1 cellular context compared by ENCODE assay signal in the genomic region with DNA sequence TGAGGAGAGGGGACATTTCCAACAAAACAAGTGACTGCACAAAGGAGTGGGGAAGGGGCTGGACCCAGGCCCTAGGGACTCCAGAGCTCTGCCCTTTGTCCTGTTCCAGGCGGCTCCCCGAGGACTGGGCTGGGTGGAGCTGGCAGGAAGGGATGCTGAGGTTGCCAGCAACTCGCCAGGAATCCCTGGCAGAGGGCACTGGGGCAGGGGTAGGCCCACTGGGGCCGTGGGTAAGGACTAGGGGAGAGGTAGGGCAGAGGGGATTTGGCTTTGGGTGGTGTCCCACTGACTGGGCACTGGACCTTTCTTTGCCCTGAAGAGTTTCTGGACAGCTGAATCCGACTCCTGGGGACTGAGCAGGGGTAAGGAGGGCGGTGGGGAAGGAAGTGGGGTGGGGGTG.
TF ChIP-seq lines count a peak whose summit lies in the region.

No MANE protein-coding gene starts in this region.

TF ChIP-seq in HepG2, 621 proteins besides CTCF, POLR2A, EP300 and RAD21:
- no peak for TF ChIP-seq DNMT3B (CRISPR knock-in tag; conservative IDR thresholded peaks at IDR 0.05)
- TF ChIP-seq NFRKB (IDR thresholded peaks at IDR 0.05) = no peak
- TF ChIP-seq, protein P1, sequence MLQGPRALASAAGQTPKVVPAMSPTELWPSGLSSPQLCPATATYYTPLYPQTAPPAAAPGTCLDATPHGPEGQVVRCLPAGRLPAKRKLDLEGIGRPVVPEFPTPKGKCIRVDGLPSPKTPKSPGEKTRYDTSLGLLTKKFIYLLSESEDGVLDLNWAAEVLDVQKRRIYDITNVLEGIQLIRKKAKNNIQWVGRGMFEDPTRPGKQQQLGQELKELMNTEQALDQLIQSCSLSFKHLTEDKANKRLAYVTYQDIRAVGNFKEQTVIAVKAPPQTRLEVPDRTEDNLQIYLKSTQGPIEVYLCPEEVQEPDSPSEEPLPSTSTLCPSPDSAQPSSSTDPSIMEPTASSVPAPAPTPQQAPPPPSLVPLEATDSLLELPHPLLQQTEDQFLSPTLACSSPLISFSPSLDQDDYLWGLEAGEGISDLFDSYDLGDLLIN (CRISPR knock-in tag; IDR thresholded peaks at IDR 0.05; ENCODE audit: borderline replicate concordance) = no peak
- TF ChIP-seq, protein P2, sequence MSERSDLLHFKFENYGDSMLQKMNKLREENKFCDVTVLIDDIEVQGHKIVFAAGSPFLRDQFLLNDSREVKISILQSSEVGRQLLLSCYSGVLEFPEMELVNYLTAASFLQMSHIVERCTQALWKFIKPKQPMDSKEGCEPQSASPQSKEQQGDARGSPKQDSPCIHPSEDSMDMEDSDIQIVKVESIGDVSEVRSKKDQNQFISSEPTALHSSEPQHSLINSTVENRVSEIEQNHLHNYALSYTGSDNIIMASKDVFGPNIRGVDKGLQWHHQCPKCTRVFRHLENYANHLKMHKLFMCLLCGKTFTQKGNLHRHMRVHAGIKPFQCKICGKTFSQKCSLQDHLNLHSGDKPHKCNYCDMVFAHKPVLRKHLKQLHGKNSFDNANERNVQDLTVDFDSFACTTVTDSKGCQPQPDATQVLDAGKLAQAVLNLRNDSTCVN (CRISPR knock-in tag; IDR thresholded peaks at IDR 0.05; ENCODE audit: borderline replicate concordance) = no peak
- TF ChIP-seq, protein P3, sequence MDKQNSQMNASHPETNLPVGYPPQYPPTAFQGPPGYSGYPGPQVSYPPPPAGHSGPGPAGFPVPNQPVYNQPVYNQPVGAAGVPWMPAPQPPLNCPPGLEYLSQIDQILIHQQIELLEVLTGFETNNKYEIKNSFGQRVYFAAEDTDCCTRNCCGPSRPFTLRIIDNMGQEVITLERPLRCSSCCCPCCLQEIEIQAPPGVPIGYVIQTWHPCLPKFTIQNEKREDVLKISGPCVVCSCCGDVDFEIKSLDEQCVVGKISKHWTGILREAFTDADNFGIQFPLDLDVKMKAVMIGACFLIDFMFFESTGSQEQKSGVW (CRISPR knock-in tag; IDR thresholded peaks at IDR 0.05; ENCODE audit: borderline replicate concordance) = no peak
- no peak for TF ChIP-seq SIX1 (CRISPR knock-in tag; IDR thresholded peaks at IDR 0.05; ENCODE audit: borderline replicate concordance)
- TF ChIP-seq, protein P4, sequence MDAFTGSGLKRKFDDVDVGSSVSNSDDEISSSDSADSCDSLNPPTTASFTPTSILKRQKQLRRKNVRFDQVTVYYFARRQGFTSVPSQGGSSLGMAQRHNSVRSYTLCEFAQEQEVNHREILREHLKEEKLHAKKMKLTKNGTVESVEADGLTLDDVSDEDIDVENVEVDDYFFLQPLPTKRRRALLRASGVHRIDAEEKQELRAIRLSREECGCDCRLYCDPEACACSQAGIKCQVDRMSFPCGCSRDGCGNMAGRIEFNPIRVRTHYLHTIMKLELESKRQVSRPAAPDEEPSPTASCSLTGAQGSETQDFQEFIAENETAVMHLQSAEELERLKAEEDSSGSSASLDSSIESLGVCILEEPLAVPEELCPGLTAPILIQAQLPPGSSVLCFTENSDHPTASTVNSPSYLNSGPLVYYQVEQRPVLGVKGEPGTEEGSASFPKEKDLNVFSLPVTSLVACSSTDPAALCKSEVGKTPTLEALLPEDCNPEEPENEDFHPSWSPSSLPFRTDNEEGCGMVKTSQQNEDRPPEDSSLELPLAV (CRISPR knock-in tag; conservative IDR thresholded peaks at IDR 0.05; ENCODE audit: low read depth) = no peak
- TF ChIP-seq ZSCAN9 (CRISPR knock-in tag; IDR thresholded peaks at IDR 0.05; ENCODE audit: borderline replicate concordance) = no peak
- no peak for TF ChIP-seq CENPX (CRISPR knock-in tag; IDR thresholded peaks at IDR 0.05)
- TF ChIP-seq NR2C2 (CRISPR knock-in tag; IDR thresholded peaks at IDR 0.05; ENCODE audit: borderline replicate concordance) = no peak
- no peak for TF ChIP-seq NONO (IDR thresholded peaks at IDR 0.05)
- no peak for TF ChIP-seq NONO (CRISPR knock-in tag; conservative IDR thresholded peaks at IDR 0.05)
- no peak for TF ChIP-seq ZMYM3 (CRISPR knock-in tag; IDR thresholded peaks at IDR 0.05)
- no peak for TF ChIP-seq PHF5A (CRISPR knock-in tag; IDR thresholded peaks at IDR 0.05; ENCODE audit: low read depth, unreplicated experiment)
